In the genomic region with DNA sequence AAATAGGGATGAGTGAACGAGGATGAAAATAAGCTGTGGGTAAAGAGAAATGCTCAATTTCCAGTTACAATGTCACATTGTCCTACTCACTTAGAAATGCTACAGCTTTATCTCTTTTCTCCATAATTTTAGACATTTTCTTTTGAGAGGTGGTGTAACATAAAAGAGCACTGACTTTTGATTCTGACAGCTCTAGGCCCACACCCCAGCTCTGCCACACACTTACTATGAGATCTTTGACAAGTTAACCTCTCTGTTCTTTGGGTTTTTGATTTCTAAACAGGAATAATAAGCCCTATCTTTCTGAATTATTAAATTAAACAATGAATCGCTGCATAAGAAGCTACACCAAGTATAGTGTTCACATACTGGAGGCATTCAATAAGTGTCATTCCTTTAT, we compare ENCODE assay signal across 24 cellular contexts.
"Had no signal": no experiment of that assay in that cellular context is flagged by ENCODE, and none has a peak within 500 bp of the region (broad histone marks: within the 10 kb centered on the region; RNA-seq: fewer than 3 reads in every experiment).

No MANE protein-coding gene starts in this region.

- H3K4me3 Mint-ChIP-seq: memory B cell; naive B cell; neural progenitor cell; stimulated activated memory B cell treated with anti-CD40 and anti-IgM and Interleukin-4, amounts not matched to agents 10 μg/mL and 1 μg/mL and 100 μg/mL, for 72 hours; stimulated activated naive CD8-positive, alpha-beta T cell treated with anti-CD3 and anti-CD28 coated beads, Interleukin-15, Interleukin-2, amounts not matched to agents 100 ng/mL and 50 ng/mL, for 24 hours had no signal

- H3K4me1 Mint-ChIP-seq: memory B cell; naive B cell; stimulated activated memory B cell treated with anti-CD40 and anti-IgM and Interleukin-4, amounts not matched to agents 10 μg/mL and 1 μg/mL and 100 μg/mL, for 72 hours had no signal

- H3K27me3 Mint-ChIP-seq: stimulated activated memory B cell treated with anti-CD40 and anti-IgM and Interleukin-4, amounts not matched to agents 10 μg/mL and 1 μg/mL and 100 μg/mL, for 72 hours; stimulated activated naive CD8-positive, alpha-beta T cell treated with anti-CD3 and anti-CD28 coated beads, Interleukin-15, Interleukin-2, amounts not matched to agents 100 ng/mL and 50 ng/mL, for 24 hours had no signal

- H3K36me3 Mint-ChIP-seq: memory B cell; naive B cell; stimulated activated memory B cell treated with anti-CD40 and anti-IgM and Interleukin-4, amounts not matched to agents 10 μg/mL and 1 μg/mL and 100 μg/mL, for 72 hours had no signal

- H3K27ac Mint-ChIP-seq: memory B cell; naive B cell; stimulated activated memory B cell treated with anti-CD40 and anti-IgM and Interleukin-4, amounts not matched to agents 10 μg/mL and 1 μg/mL and 100 μg/mL, for 72 hours; stimulated activated naive CD8-positive, alpha-beta T cell treated with anti-CD3 and anti-CD28 coated beads, Interleukin-15, Interleukin-2, amounts not matched to agents 100 ng/mL and 50 ng/mL, for 24 hours had no signal

- DNase-seq: colonic mucosa; dermis blood vessel endothelial cell; esophagus squamous epithelium; foreskin keratinocyte; kidney; left cardiac atrium; left ventricle myocardium inferior; lower lobe of right lung; naive B cell; retina; spleen; stimulated activated CD4-positive, alpha-beta T cell treated with anti-CD3 and anti-CD28 coated beads, Interleukin-15, amount 100 ng/mL, for 24 hours; stimulated activated CD4-positive, alpha-beta T cell treated with anti-CD3 and anti-CD28 coated beads, Interleukin-1b, Interleukin-23, amount 100 ng/mL, for 48 hours; stimulated activated CD4-positive, alpha-beta T cell treated with anti-CD3 and anti-CD28 coated beads, Interleukin-4, amount 100 ng/mL, for 24 hours; testis; transverse colon had no signal

- ATAC-seq: foreskin keratinocyte; left cardiac atrium; lower lobe of right lung; sciatic nerve; stimulated activated memory B cell treated with anti-CD40 and anti-IgM and Interleukin-4, amounts not matched to agents 10 μg/mL and 1 μg/mL and 100 μg/mL, for 72 hours had no signal

- H2AFZ ChIP-seq: hepatocyte, neural progenitor cell, parathyroid adenoma had no signal

- H3K79me2 ChIP-seq: parathyroid adenoma had no signal

- H3K9me3 Mint-ChIP-seq: memory B cell; naive B cell; neural progenitor cell; stimulated activated memory B cell treated with anti-CD40 and anti-IgM and Interleukin-4, amounts not matched to agents 10 μg/mL and 1 μg/mL and 100 μg/mL, for 72 hours; stimulated activated naive CD8-positive, alpha-beta T cell treated with anti-CD3 and anti-CD28 coated beads, Interleukin-15, Interleukin-2, amounts not matched to agents 100 ng/mL and 50 ng/mL, for 24 hours had no signal

- H3K27me3 ChIP-seq: colonic mucosa, esophagus squamous epithelium, foreskin keratinocyte, hepatocyte, neural progenitor cell, spleen, testis, transverse colon had no signal

- H3K36me3 ChIP-seq: colonic mucosa, esophagus squamous epithelium, left ventricle myocardium inferior, lower lobe of right lung, neural progenitor cell, prostate gland, spleen, transverse colon had no signal

- H3K4me2 ChIP-seq: hepatocyte, neural progenitor cell had no signal

- H3K4me1 ChIP-seq: colonic mucosa, neural progenitor cell, prostate gland had no signal

- H3K27ac ChIP-seq: colonic mucosa, esophagus squamous epithelium, foreskin keratinocyte, hepatocyte, lower lobe of right lung, neural progenitor cell, parathyroid adenoma, prostate gland, spleen, testis, transverse colon had no signal

- H3K9me3 ChIP-seq: colonic mucosa, esophagus squamous epithelium, left ventricle myocardium inferior, lower lobe of right lung, prostate gland, spleen, testis, transverse colon had no signal

- H3K9ac ChIP-seq: neural progenitor cell, parathyroid adenoma had no signal

- H3K4me3 ChIP-seq: colonic mucosa, esophagus squamous epithelium, hepatocyte, left ventricle myocardium inferior, lower lobe of right lung, neural progenitor cell, prostate gland, spleen, testis, transverse colon had no signal
